ENCODE assay signal across 17 cellular contexts in the genomic region with DNA sequence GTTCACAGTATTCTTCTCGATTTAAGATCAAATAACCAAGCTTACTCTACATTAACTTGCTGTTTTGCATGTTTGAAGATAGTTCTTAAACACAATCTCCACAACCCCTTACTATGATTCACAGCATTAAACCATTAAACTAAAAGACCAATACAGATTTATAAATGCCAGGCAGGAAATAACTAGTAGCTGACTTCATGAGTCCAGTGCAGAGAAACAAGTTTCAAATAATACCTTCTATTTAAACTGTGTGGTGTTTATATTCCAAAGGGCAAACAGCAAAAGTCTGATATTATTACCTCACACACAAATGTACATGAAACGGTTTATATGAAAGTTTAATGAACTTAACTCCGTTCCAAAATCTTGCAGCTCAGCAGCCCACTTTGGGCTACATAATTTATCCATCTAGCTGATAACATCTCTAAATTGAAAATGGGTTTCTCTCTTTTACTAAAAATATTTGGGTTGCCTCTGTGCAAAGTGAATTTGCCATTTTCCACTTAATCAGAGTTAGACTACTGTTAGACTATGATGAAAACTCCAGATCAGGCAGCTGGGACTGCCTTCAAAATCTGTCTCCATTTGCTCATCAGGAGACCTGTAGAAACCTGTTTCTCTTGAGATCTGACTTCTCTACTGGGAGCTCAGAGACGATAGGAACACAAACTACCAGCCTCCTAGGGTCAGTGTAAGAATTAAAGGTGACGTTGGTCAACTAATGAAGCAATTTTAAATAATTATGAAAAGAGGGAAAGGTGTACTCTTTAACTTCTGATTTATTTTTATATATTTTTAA.
DNase-seq lines count a peak whose midpoint lies in the region; ATAC-seq, FAIRE-seq and TF ChIP-seq lines count a peak whose summit lies in the region.
"Had no signal": no experiment of that assay in that cellular context is flagged by ENCODE, and none has a peak within 500 bp of the region (broad histone marks: within the 10 kb centered on the region; RNA-seq: fewer than 3 reads in every experiment).

No MANE protein-coding gene starts in this region.

- H3K4me1 Mint-ChIP-seq in astrocyte (ENCODE audit: low read depth, unreplicated experiment): peaks cover 13% of the 10 kb centered on the region

- H2AK9ac ChIP-seq in IMR-90 (replicated peaks; ENCODE audit: low read depth, low read length, poor library complexity): no peak overlapping the region

- H3K4me3 ChIP-seq in IMR-90 (ENCODE audit: insufficient read depth, low read depth, low read length) (no peak overlapping the region), astrocyte (ENCODE audit: insufficient read depth, low read depth, low read length) (no peak overlapping the region), trophoblast cell (ENCODE audit: low read depth, low read length) (no peak overlapping the region), H7 (ENCODE audit: insufficient read depth, low read depth, low read length) (no peak overlapping the region)
- H3K4me3 ChIP-seq: Peyer's patch had no signal

- H3K4me3 Mint-ChIP-seq in astrocyte (ENCODE audit: unreplicated experiment): no peak overlapping the region

- no peak overlapping the region for H2BK5ac ChIP-seq in IMR-90 (ENCODE audit: low read depth, low read length, poor library complexity, severe bottlenecking)
- no peak overlapping the region for H2BK5ac ChIP-seq in trophoblast cell (ENCODE audit: low read depth, low read length, poor library complexity)

- in situ Hi-C loops in IMR-90 (cut with MboI; ENCODE audit: low sequenced_read_pairs): no loop called here

- H3K79me2 ChIP-seq in astrocyte (ENCODE audit: insufficient read depth, low read length) (no peaks in the 10 kb centered on the region), trophoblast cell (ENCODE audit: control insufficient read depth, insufficient read depth, low read length, poor library complexity) (no peaks in the 10 kb centered on the region)

- H3K36me3 ChIP-seq in IMR-90 (ENCODE audit: control insufficient read depth, insufficient read depth, low read length) (no peaks in the 10 kb centered on the region), astrocyte (ENCODE audit: insufficient read depth, low read length) (no peaks in the 10 kb centered on the region), trophoblast cell (ENCODE audit: control insufficient read depth in 1 of 2, insufficient read depth in 2 of 2, low read length in 2 of 2) (no peaks in the 10 kb centered on the region), H7 (replicated peaks; ENCODE audit: control insufficient read depth, insufficient read depth, low read length) (no peaks in the 10 kb centered on the region)
- H3K36me3 ChIP-seq: Peyer's patch had no signal

- no peak overlapping the region for H2BK120ac ChIP-seq in IMR-90 (ENCODE audit: low read depth, low read length)
- H2BK120ac ChIP-seq in trophoblast cell (ENCODE audit: insufficient read depth, low read length, poor library complexity): peak overlapping the region; percentile 33

- no peak overlapping the region for H3K23ac ChIP-seq in IMR-90 (ENCODE audit: low read depth, low read length)
- no peak overlapping the region for H3K23ac ChIP-seq in trophoblast cell (ENCODE audit: low read length)

- no peak for TF ChIP-seq POLR2A in IMR-90 (IDR thresholded peaks at IDR 0.05; ENCODE audit: low read depth, low read length)

- no peaks in the 10 kb centered on the region for H3K36me3 Mint-ChIP-seq in astrocyte (ENCODE audit: low read depth, unreplicated experiment)

- no CpG with 5 or more reads among the region's 5 CpGs for WGBS in IMR-90 (ENCODE audit: extremely low coverage in 2 of 2, insufficient read length in 1 of 2), 2 experiments
- whole genome bisulfite sequencing in trophoblast cell (ENCODE audit: extremely low coverage, insufficient coverage, insufficient read length): no CpG with 5 or more reads among the region's 5 CpGs

- dilution Hi-C loops in IMR-90 (cut with HindIII; ENCODE audit: low sequenced_read_pairs, unreplicated experiment): no loop called here

- no peak overlapping the region for H3K18ac ChIP-seq in IMR-90 (ENCODE audit: low read depth, low read length)
- H3K18ac ChIP-seq in trophoblast cell (ENCODE audit: low read length): no peak overlapping the region

- BruUV-seq in IMR-90 (replicated peaks; lab: Mats Ljungman, UMichigan): no TSS peak

- no peaks in the 10 kb centered on the region for H3K9me3 Mint-ChIP-seq in astrocyte (ENCODE audit: unreplicated experiment)

- no peak overlapping the region for H4K91ac ChIP-seq in IMR-90 (ENCODE audit: insufficient read depth, low read depth, low read length)
- H4K91ac ChIP-seq in trophoblast cell (ENCODE audit: low read depth, low read length): no peak overlapping the region

- H3K27me3 ChIP-seq in IMR-90 (ENCODE audit: control insufficient read depth, insufficient read depth, low read length) (no peaks in the 10 kb centered on the region), astrocyte (ENCODE audit: insufficient read depth, low read length) (no peaks in the 10 kb centered on the region), trophoblast cell (ENCODE audit: insufficient read depth, low read length) (no peaks in the 10 kb centered on the region), H7 (ENCODE audit: control insufficient read depth, insufficient read depth, low read length) (no peaks in the 10 kb centered on the region)
- H3K27me3 ChIP-seq: Peyer's patch had no signal

- H3K27me3 Mint-ChIP-seq in astrocyte (ENCODE audit: low read depth, unreplicated experiment): no peaks in the 10 kb centered on the region

- FAIRE-seq in astrocyte (lab: Jason Lieb, UNC) (peak; percentile 58), frontal cortex (lab: Jason Lieb, UNC) (no peak)
- FAIRE-seq: D721Med, GM12892, GM18507, H54 had no signal

- H2BK15ac ChIP-seq in IMR-90 (ENCODE audit: low read depth, low read length): no peak overlapping the region

- CTCF ChIA-PET in IMR-90 (lab: Yijun Ruan, JAX): no interaction called here

- no peak for TF ChIP-seq RAD21 in IMR-90 (IDR thresholded peaks at IDR 0.05; ENCODE audit: low read length)

- H3K4me2 ChIP-seq in IMR-90 (ENCODE audit: low read depth, low read length) (no peak overlapping the region), astrocyte (ENCODE audit: low read length) (peak overlapping the region; percentile 22), trophoblast cell (ENCODE audit: low read length) (no peak overlapping the region)

- no peak overlapping the region for H3K27ac Mint-ChIP-seq in astrocyte (ENCODE audit: unreplicated experiment)

- H3K56ac ChIP-seq in IMR-90 (ENCODE audit: extremely low read depth, insufficient read depth, low read length): no peak overlapping the region

- no peak overlapping the region for H4K5ac ChIP-seq in IMR-90 (ENCODE audit: low read depth, low read length)

- H3K9ac ChIP-seq in IMR-90 (ENCODE audit: low read depth, low read length): no peak overlapping the region
- no peak overlapping the region for H3K9ac ChIP-seq in astrocyte (ENCODE audit: low read length)
- no peak overlapping the region for H3K9ac ChIP-seq in trophoblast cell (ENCODE audit: low read length)

- DNase-seq in IMR-90: peak; percentile 8
- DNase-seq in astrocyte (ENCODE audit: low read depth): peak; percentile 51
- DNase-seq in foreskin melanocyte: peak; percentile 3
- no peak for DNase-seq in trophoblast cell
- no peak for DNase-seq in CD1c-positive myeloid dendritic cell (ENCODE audit: extremely low spot score)
- DNase-seq in left colon: no peak
- no peak for DNase-seq in H7
- DNase-seq in frontal cortex (ENCODE audit: low spot score in 2 of 2): no peak
- DNase-seq: C1 segment of cervical spinal cord, NCI-H1092 treated with DMSO at 0.1 percent for 48 hours, NCI-H2081 treated with DMSO at 0.1 percent for 48 hours, Peyer's patch had no signal

- H3K9me3 ChIP-seq in IMR-90 (ENCODE audit: control insufficient read depth, insufficient read depth, low read length) (no peaks in the 10 kb centered on the region), astrocyte (ENCODE audit: insufficient read depth, low read depth, low read length) (no peaks in the 10 kb centered on the region), trophoblast cell (ENCODE audit: insufficient read depth, low read depth, low read length) (no peaks in the 10 kb centered on the region)
- H3K9me3 ChIP-seq: Peyer's patch had no signal

- H2AFZ ChIP-seq in IMR-90 (replicated peaks; ENCODE audit: low read length, poor library complexity) (no peak overlapping the region), astrocyte (ENCODE audit: low read depth, low read length) (no peak overlapping the region), trophoblast cell (ENCODE audit: insufficient read depth, low read length, poor library complexity) (no peak overlapping the region)

- TF ChIP-seq CTCF in IMR-90 (conservative IDR thresholded peaks at IDR 0.05; ENCODE audit: low read depth, low read length) (no peak), astrocyte (IDR thresholded peaks at IDR 0.05; ENCODE audit: insufficient read depth, low read depth, low read length) (no peak)

- no peak overlapping the region for H4K12ac ChIP-seq in trophoblast cell (ENCODE audit: low read depth, low read length)

- H3K14ac ChIP-seq in IMR-90 (replicated peaks; ENCODE audit: low read depth, low read length): no peak overlapping the region
- H3K14ac ChIP-seq in trophoblast cell (ENCODE audit: low read length): no peak overlapping the region

- no peak overlapping the region for H2BK12ac ChIP-seq in trophoblast cell (ENCODE audit: low read length)

- no peak overlapping the region for H3K27ac ChIP-seq in IMR-90 (ENCODE audit: insufficient read depth, low read length)
- no peak overlapping the region for H3K27ac ChIP-seq in astrocyte (ENCODE audit: low read depth, low read length)
- no peak overlapping the region for H3K27ac ChIP-seq in trophoblast cell (ENCODE audit: low read depth, low read length)
- H3K27ac ChIP-seq: Peyer's patch had no signal

- H3K9me1 ChIP-seq in IMR-90 (ENCODE audit: insufficient read depth, low read length): no peaks in the 10 kb centered on the region

- intact Hi-C loops in IMR-90 (cut with micrococcal nuclease) (no loop called here), left colon (cut with DNase I, micrococcal nuclease) (no loop called here)

- H4K8ac ChIP-seq in IMR-90 (ENCODE audit: low read depth in 2 of 2, low read length in 2 of 2) (no peak overlapping the region), trophoblast cell (ENCODE audit: low read depth, low read length) (no peak overlapping the region)

- no peak overlapping the region for H2AK5ac ChIP-seq in IMR-90 (ENCODE audit: low read depth, low read length)
- no peak overlapping the region for H2AK5ac ChIP-seq in trophoblast cell (ENCODE audit: low read length)

- H2BK20ac ChIP-seq in IMR-90 (ENCODE audit: low read depth, low read length): no peak overlapping the region

- H3K4me1 ChIP-seq in IMR-90 (ENCODE audit: control insufficient read depth, insufficient read depth, low read length) (no peaks in the 10 kb centered on the region), astrocyte (ENCODE audit: insufficient read depth, low read length) (no peaks in the 10 kb centered on the region), trophoblast cell (ENCODE audit: control insufficient read depth in 1 of 2, insufficient read depth in 2 of 2, low read length in 2 of 2) (peaks cover 2 to 10% of the 10 kb centered on the region in 2 experiments)
- H3K4me1 ChIP-seq: Peyer's patch had no signal

- ATAC-seq in IMR-90 (ENCODE audit: low read depth) (no peak), left colon (no peak)
- ATAC-seq: Right ventricle myocardium inferior had no signal

- H4K20me1 ChIP-seq in IMR-90 (ENCODE audit: insufficient read depth, low read length) (no peaks in the 10 kb centered on the region), astrocyte (ENCODE audit: insufficient read depth, low read length) (no peaks in the 10 kb centered on the region)

- POLR2A ChIA-PET in IMR-90 (lab: Charles Lee; ENCODE audit: unreplicated experiment): no interaction called here

- H3K79me1 ChIP-seq in IMR-90 (ENCODE audit: low read depth in 1 of 2, low read length in 2 of 2) (no peaks in the 10 kb centered on the region), trophoblast cell (ENCODE audit: low read length) (peaks cover 6% of the 10 kb centered on the region)

- H3K4ac ChIP-seq in IMR-90 (ENCODE audit: low read depth, low read length): no peak overlapping the region
- H3K4ac ChIP-seq in trophoblast cell (ENCODE audit: low read depth, low read length): no peak overlapping the region

Comparison
In these comparisons a context has a peak if more than half of its experiments do, and no peak if none do; other contexts are left out.
1. DNase-seq: peak in IMR-90 (single experiment), astrocyte (single experiment) and foreskin melanocyte (single experiment); none in trophoblast cell (0 of 2), CD1c-positive myeloid dendritic cell (single experiment), left colon (0 of 2), H7 (single experiment) and frontal cortex (0 of 2).